ENCODE assay signal across 23 cellular contexts in the genomic region with DNA sequence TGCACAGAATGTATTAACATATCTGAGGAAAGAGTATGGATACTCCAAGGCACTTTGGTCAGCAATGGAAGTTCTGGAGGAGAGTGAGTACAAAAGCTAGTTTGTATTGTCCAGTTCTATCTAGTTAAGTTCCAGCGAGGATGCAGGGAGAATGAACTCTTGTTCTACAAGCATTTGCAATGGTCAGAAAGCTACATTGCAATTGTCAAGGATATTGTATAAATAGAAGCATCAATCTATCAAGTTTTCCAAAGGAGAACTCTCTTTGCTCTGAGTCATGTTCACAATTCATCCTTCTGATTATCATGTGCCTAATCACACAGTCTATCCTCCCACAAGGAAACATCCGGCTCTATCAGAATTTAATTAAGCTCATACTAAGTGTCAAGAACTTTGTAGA.
A peak's percentile ranks its signal among the peaks of the same experiment; 100 is the strongest.
DNase-seq lines count a peak whose midpoint lies in the region; ATAC-seq and TF ChIP-seq lines count a peak whose summit lies in the region.
"Had no signal": no experiment of that assay in that cellular context is flagged by ENCODE, and none has a peak within 500 bp of the region (broad histone marks: within the 10 kb centered on the region; RNA-seq: fewer than 3 reads in every experiment).

No MANE protein-coding gene starts in this region.

- H3K27me3 ChIP-seq in OCI-LY3 (ENCODE audit: low read depth, low read length) (no peaks in the 10 kb centered on the region), neuronal stem cell (ENCODE audit: control insufficient read depth in 3 of 3, insufficient read depth in 3 of 3, low read depth in 1 of 3, low read length in 3 of 3) (no peaks in the 10 kb centered on the region)
- H3K27me3 ChIP-seq: BLaER1 treated with 17β-estradiol and CSF1 and Interleukin-3, amounts not matched to agents 10 nM and 100 nM had no signal

- H2BK5ac ChIP-seq in neuronal stem cell (ENCODE audit: low read length), result no peak overlapping the region

- H3K36me3 ChIP-seq in OCI-LY3 (replicated peaks; ENCODE audit: low read depth, low read length), result no peaks in the 10 kb centered on the region
- H3K36me3 ChIP-seq in neuronal stem cell (replicated peaks in 1 of 2; ENCODE audit: control insufficient read depth in 2 of 2, insufficient read depth in 2 of 2, low read length in 2 of 2), result no peaks in the 10 kb centered on the region
- H3K36me3 ChIP-seq: BLaER1 treated with 17β-estradiol and CSF1 and Interleukin-3, amounts not matched to agents 10 nM and 100 nM had no signal

- H3K9me3 ChIP-seq in OCI-LY3 (ENCODE audit: insufficient read depth, low read length) (no peaks in the 10 kb centered on the region), neuronal stem cell (replicated peaks in 1 of 2; ENCODE audit: control insufficient read depth in 2 of 2, insufficient read depth in 1 of 2, low read depth in 1 of 2, low read length in 2 of 2) (peaks cover 0 to 2% of the 10 kb centered on the region in 2 donors)
- H3K9me3 ChIP-seq: A549; BLaER1 treated with 17β-estradiol and CSF1 and Interleukin-3, amounts not matched to agents 10 nM and 100 nM had no signal

- TF ChIP-seq CTCF in OCI-LY3 (IDR thresholded peaks at IDR 0.05; ENCODE audit: low read depth, low read length), result no peak

- no peak overlapping the region for H4K8ac ChIP-seq in neuronal stem cell (ENCODE audit: low read depth, low read length)

- H3K23ac ChIP-seq in neuronal stem cell (ENCODE audit: low read depth, low read length, poor library complexity), result no peak overlapping the region

- no peak overlapping the region for H3K27ac ChIP-seq in OCI-LY3 (ENCODE audit: low read length)
- no peak overlapping the region for H3K27ac ChIP-seq in neuronal stem cell (replicated peaks; ENCODE audit: low read length)
- H3K27ac ChIP-seq: 22Rv1; A549; BLaER1 treated with 17β-estradiol and CSF1 and Interleukin-3, amounts not matched to agents 10 nM and 100 nM; C4-2B had no signal

- no peaks in the 10 kb centered on the region for H3K79me1 ChIP-seq in neuronal stem cell (ENCODE audit: low read depth, low read length)

- TF ChIP-seq POLR2A in erythroblast (IDR thresholded peaks at IDR 0.05; ENCODE audit: low read length), result no peak

- H2BK12ac ChIP-seq in neuronal stem cell (ENCODE audit: low read length), result no peak overlapping the region

- H2AK5ac ChIP-seq in neuronal stem cell (ENCODE audit: low read depth, low read length), result no peak overlapping the region

- H2BK120ac ChIP-seq in neuronal stem cell (ENCODE audit: low read depth, low read length), result no peak overlapping the region

- WGBS in neuronal stem cell (ENCODE audit: extremely low coverage in 2 of 2, insufficient read length in 2 of 2, insufficient replicate concordance in 1 of 2), 2 donors, result no CpG with 5 or more reads among the region's 2 CpGs

- H3K4me3 ChIP-seq in OCI-LY3 (ENCODE audit: low read length) (no peak overlapping the region), neuronal stem cell (ENCODE audit: low read length in 2 of 2) (no peak overlapping the region)
- H3K4me3 ChIP-seq: A549; BLaER1 treated with 17β-estradiol and CSF1 and Interleukin-3, amounts not matched to agents 10 nM and 100 nM; GM12878 had no signal

- no peak overlapping the region for H3K4ac ChIP-seq in neuronal stem cell (ENCODE audit: low read length)

- peak; percentile 75 for DNase-seq in COLO829 (ENCODE audit: low spot score)
- peak; percentile 18 for DNase-seq in epidermal melanocyte (ENCODE audit: insufficient read length, low spot score)
- DNase-seq in neuronal stem cell (ENCODE audit: low spot score), result no peak
- no peak for DNase-seq in stimulated activated naive CD8-positive, alpha-beta T cell treated with anti-CD3 and anti-CD28 coated beads, Interleukin-15, Interleukin-2, amounts not matched to agents 100 U/mL and 50 U/mL, for 24 hours
- DNase-seq in erythroblast (lab: John Stamatoyannopoulos, UW), result no peak
- DNase-seq in Right ventricle myocardium superior, result no peak
- DNase-seq: AML-193; CD4-positive, alpha-beta T cell; CD8-positive, alpha-beta T cell; COR-L47; DMS 273 treated with DMSO at 0.1 percent for 48 hours; DMS153; DMS53; DMS79; DND-41; EL; GDM1 had no signal

- ATAC-seq in stimulated activated naive CD8-positive, alpha-beta T cell treated with anti-CD3 and anti-CD28 coated beads, Interleukin-15, Interleukin-2, amounts not matched to agents 100 U/mL and 50 U/mL, for 24 hours, result no peak
- ATAC-seq in Right ventricle myocardium superior (ENCODE audit: poor library complexity), result no peak
- ATAC-seq: A549; CD8-positive, alpha-beta T cell; GM12878 had no signal

- H3K4me1 ChIP-seq in OCI-LY3 (ENCODE audit: low read length), result peaks cover 17% of the 10 kb centered on the region
- H3K4me1 ChIP-seq in neuronal stem cell (ENCODE audit: control insufficient read depth in 2 of 2, insufficient read depth in 1 of 2, low read depth in 1 of 2, low read length in 2 of 2), result peaks cover 0 to 1% of the 10 kb centered on the region in 2 donors
- H3K4me1 ChIP-seq: A549; BLaER1 treated with 17β-estradiol and CSF1 and Interleukin-3, amounts not matched to agents 10 nM and 100 nM had no signal

- H3K79me2 ChIP-seq in OCI-LY3 (ENCODE audit: low read length), result no peaks in the 10 kb centered on the region

- no peak overlapping the region for H4K91ac ChIP-seq in neuronal stem cell (ENCODE audit: low read depth, low read length, poor library complexity)

- H3K14ac ChIP-seq in neuronal stem cell (ENCODE audit: low read length), result no peak overlapping the region

- intact Hi-C loops in Right ventricle myocardium superior (cut with DNase I), result no loop called here

- H2BK15ac ChIP-seq in neuronal stem cell (ENCODE audit: low read length), result no peak overlapping the region

- no peak overlapping the region for H3K18ac ChIP-seq in neuronal stem cell (ENCODE audit: low read length)

- H3K9ac ChIP-seq in OCI-LY3 (ENCODE audit: low read length) (no peak overlapping the region), neuronal stem cell (ENCODE audit: low read depth, low read length, poor library complexity) (no peak overlapping the region)
- H3K9ac ChIP-seq: BLaER1 treated with 17β-estradiol and CSF1 and Interleukin-3, amounts not matched to agents 10 nM and 100 nM had no signal

- no peak overlapping the region for H3K4me2 ChIP-seq in OCI-LY3 (ENCODE audit: low read length)
- H3K4me2 ChIP-seq in neuronal stem cell (ENCODE audit: insufficient read depth, low read length, poor library complexity, severe bottlenecking), result no peak overlapping the region
- H3K4me2 ChIP-seq: A549; BLaER1 treated with 17β-estradiol and CSF1 and Interleukin-3, amounts not matched to agents 10 nM and 100 nM had no signal

- 0 out of 2 replicates have a peak overlapping the region, but pooled peaks have one; percentile 8 for H2AFZ ChIP-seq in OCI-LY3 (ENCODE audit: low read depth, low read length)
- H2AFZ ChIP-seq in neuronal stem cell (ENCODE audit: low read length), result peak overlapping the region; percentile 38

- H4K20me1 ChIP-seq in OCI-LY3 (ENCODE audit: insufficient read depth, low read length), result no peaks in the 10 kb centered on the region
- H4K20me1 ChIP-seq: BLaER1 treated with 17β-estradiol and CSF1 and Interleukin-3, amounts not matched to agents 10 nM and 100 nM had no signal

Comparison
In these comparisons a context has a peak if more than half of its experiments do, and no peak if none do; other contexts are left out.
1. DNase-seq: peak in COLO829 (single experiment) and epidermal melanocyte (single experiment); none in neuronal stem cell (single experiment), stimulated activated naive CD8-positive, alpha-beta T cell treated with anti-CD3 and anti-CD28 coated beads, Interleukin-15, Interleukin-2, amounts not matched to agents 100 U/mL and 50 U/mL, for 24 hours (single experiment), erythroblast (0 of 2) and Right ventricle myocardium superior (single experiment).